Comparison of ENCODE assay signal across 8 cellular contexts in genomic region chr9:122940603-122941559, GRCh38. TPM values are rescaled to one million over a fixed set of nuclear protein-coding genes. Genes with fewer than 3 reads are reported as not detected.
DNase-seq lines count a peak whose midpoint lies in the region; ATAC-seq, FAIRE-seq and TF ChIP-seq lines count a peak whose summit lies in the region.

RABGAP1 (plus strand) TSS chr9:122941020; CDS start chr9:122957060, 16,040 bp downstream.

- WGBS in pancreas, 2 donors: 0 to 1% methylated on average over 43 to 54 of the region's 56 CpGs

- peaks cover 22% of the 10 kb centered on the region; the same call in 1 of the 2 replicates for H3F3A ChIP-seq in SU-DHL-6 (ENCODE audit: insufficient read depth)

- intact Hi-C loops in Right ventricle myocardium superior (cut with DNase I) (no loop called here), pancreas (cut with DNase I) (no loop called here), tibial artery (cut with DNase I; ENCODE audit: low total_unique reads) (no loop called here)

- peak within 1 kb of the TSS; percentile 77 for H3K4me2 ChIP-seq in SU-DHL-6 (ENCODE audit: low read depth, low read length, poor library complexity, severe bottlenecking)

- H3K36me3 ChIP-seq in SU-DHL-6 (ENCODE audit: low read length) (no peaks in the 10 kb centered on the region), pancreas (peaks cover 0 to 10% (median 0%) of the 10 kb centered on the region in 3 donors), tibial artery (peaks cover 6 to 19% (median 7%) of the 10 kb centered on the region in 3 donors)

- H3K4me3 ChIP-seq in SU-DHL-6 (ENCODE audit: insufficient read depth, low read length, poor library complexity, severe bottlenecking) (peak within 1 kb of the TSS; percentile 79), pancreas (peak within 1 kb of the TSS; percentile 48 to 78 (median 60)), tibial artery (peak within 1 kb of the TSS; percentile 76 to 96)

- peak; percentile 45 for TF ChIP-seq POLR2A in GM10847 (IDR thresholded peaks at IDR 0.05; ENCODE audit: extremely low read depth, insufficient read length)

- H2AFZ ChIP-seq in SU-DHL-6 (ENCODE audit: low read depth, low read length, severe bottlenecking): peak within 1 kb of the TSS; percentile 75

- TF ChIP-seq CTCF in SU-DHL-6 (IDR thresholded peaks at IDR 0.05; ENCODE audit: insufficient read depth, low read length, poor library complexity, severe bottlenecking) (no peak), pancreas (IDR thresholded peaks at IDR 0.05) (no peak), tibial artery (IDR thresholded peaks at IDR 0.05) (no peak)

- DNase-seq in NCI-H128 (lab: John Stamatoyannopoulos, UW; ENCODE audit: unreplicated experiment) (peak; percentile 97), Right ventricle myocardium superior (peak; percentile 100), pancreas (peak; percentile 99 to 100 (median 100)), tibial artery (peak; percentile 99)
- DNase-seq in activated naive CD8-positive, alpha-beta T cell treated with anti-CD3 and anti-CD28 coated beads, Interleukin-2, amount 50 U/mL, for 16 hours (ENCODE audit: low read depth, low spot score): peak; percentile 98

- H4K20me1 ChIP-seq in SU-DHL-6 (ENCODE audit: low read depth, low read length): 0 out of 2 replicates have a peak, but pooled peaks cover 4% of the 10 kb centered on the region

- peak within 1 kb of the TSS; percentile 69 for H3K9ac ChIP-seq in SU-DHL-6 (ENCODE audit: low read length)

- H3K4me1 ChIP-seq in pancreas (peaks cover 2 to 21% (median 14%) of the 10 kb centered on the region in 3 donors), tibial artery (peaks cover 0 to 38% (median 25%) of the 10 kb centered on the region in 4 donors)

- peaks cover 52% of the 10 kb centered on the region for H3K79me2 ChIP-seq in SU-DHL-6 (ENCODE audit: insufficient read depth, low read length)

- H3K27me3 ChIP-seq in SU-DHL-6 (ENCODE audit: low read length) (no peaks in the 10 kb centered on the region), pancreas (no peaks in the 10 kb centered on the region), tibial artery (no peaks in the 10 kb centered on the region)

- no peaks in the 10 kb centered on the region for H3K9me3 ChIP-seq in SU-DHL-6 (ENCODE audit: insufficient read depth, low read length)
- H3K9me3 ChIP-seq in pancreas: no peaks in the 10 kb centered on the region
- no peaks in the 10 kb centered on the region for H3K9me3 ChIP-seq in tibial artery

- no peak for FAIRE-seq in pancreas (lab: Jason Lieb, UNC)

- H3K9me2 ChIP-seq in SU-DHL-6 (replicated peaks; ENCODE audit: insufficient read depth, low read length): no peaks in the 10 kb centered on the region

- H3K27ac ChIP-seq in SU-DHL-6 (ENCODE audit: low read depth, low read length) (peak within 1 kb of the TSS; percentile 27; the same call in 1 of the 2 replicates), pancreas (peak within 1 kb of the TSS; percentile 57 to 91 (median 82)), tibial artery (peak within 1 kb of the TSS; percentile 86 to 95)

- ATAC-seq in HG02678 (IDR thresholded peaks at IDR 0.05; ENCODE audit: unreplicated experiment) (peak; percentile 98), Right ventricle myocardium superior (ENCODE audit: poor library complexity) (peak; percentile 98), pancreas (peak; percentile 92 to 97 (median 94))

RNA-seq across cellular contexts. Expression of gene RABGAP1, which starts in this region (rescaled TPM):
- total RNA-seq in Right ventricle myocardium superior (43.1 TPM), pancreas (10 to 100 TPM; 19.4 to 35.2 (median 20.6) TPM)
- polyA plus RNA-seq in pancreas: 10 to 100 TPM in 1 of 2 donors, 1 to 10 TPM in 1; 7.6 to 11.7 TPM

Comparison
In these comparisons a context has a peak if more than half of its experiments do, and no peak if none do; other contexts are left out.
1. Peak in every context shown above with its lines: DNase-seq, ATAC-seq, H3K4me3 ChIP-seq and H3K27ac ChIP-seq.
2. H3K27ac ChIP-seq: peak in every context shown above with its lines; median percentile 90 in tibial artery; 82 in pancreas; 27 in SU-DHL-6.